Comparison of ENCODE assay signal across 27 cellular contexts in the genomic region with DNA sequence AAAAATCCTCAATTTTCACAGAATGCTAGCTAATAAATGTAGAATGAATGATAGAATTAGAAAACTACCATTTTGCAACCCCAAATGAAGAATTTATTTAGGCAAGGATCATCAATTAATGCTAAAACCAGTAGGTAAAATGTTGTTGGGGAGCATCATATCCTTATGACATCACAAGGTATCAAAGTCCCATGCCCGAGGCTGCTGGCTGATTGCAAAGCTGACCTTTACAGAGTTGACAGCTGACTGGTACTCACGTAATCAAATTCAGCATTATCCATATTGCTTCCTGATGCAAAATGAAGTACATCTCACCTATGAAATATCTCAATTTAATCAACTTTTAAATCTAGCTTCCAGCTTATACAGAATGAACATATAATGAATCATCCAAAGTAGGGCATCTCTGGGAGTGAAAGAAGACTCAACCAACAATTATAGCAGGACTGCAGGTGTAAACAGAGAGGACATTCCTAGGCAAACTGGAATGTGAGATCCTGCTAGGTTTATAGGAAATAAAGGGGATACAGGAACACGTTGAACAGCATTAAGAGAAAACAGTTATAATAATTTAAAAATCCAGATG. TPM values are rescaled to one million over a fixed set of nuclear protein-coding genes. Genes with fewer than 3 reads are reported as not detected.
"Had no signal": no experiment of that assay in that cellular context is flagged by ENCODE, and none has a peak within 500 bp of the region (broad histone marks: within the 10 kb centered on the region; RNA-seq: fewer than 3 reads in every experiment).

No MANE protein-coding gene starts in this region.

- ATAC-seq: left ventricle myocardium superior; stimulated activated memory B cell treated with anti-CD40 and anti-IgM and Interleukin-4, amounts not matched to agents 10 μg/mL and 1 μg/mL and 100 μg/mL, for 72 hours had no signal

- H3K9me3 Mint-ChIP-seq: immature natural killer cell; nephron; neural progenitor cell; stimulated activated naive CD8-positive, alpha-beta T cell treated with anti-CD3 and anti-CD28 coated beads, Interleukin-15, Interleukin-2, amounts not matched to agents 100 ng/mL and 50 ng/mL, for 24 hours had no signal

- H3K9me3 ChIP-seq: esophagus squamous epithelium, right lobe of liver, spleen, thoracic aorta, tibial nerve, upper lobe of left lung had no signal

- H3K27me3 ChIP-seq: esophagus squamous epithelium, neural progenitor cell, right lobe of liver, spleen, tibial nerve, upper lobe of left lung had no signal

- H3K36me3 Mint-ChIP-seq: immature natural killer cell; neural progenitor cell; stimulated activated memory B cell treated with anti-CD40 and anti-IgM and Interleukin-4, amounts not matched to agents 10 μg/mL and 1 μg/mL and 100 μg/mL, for 72 hours had no signal

- H3K27ac Mint-ChIP-seq: immature natural killer cell; memory B cell; naive B cell; nephron; neural progenitor cell; progenitor cell of endocrine pancreas; stimulated activated memory B cell treated with anti-CD40 and anti-IgM and Interleukin-4, amounts not matched to agents 10 μg/mL and 1 μg/mL and 100 μg/mL, for 72 hours; stimulated activated naive CD8-positive, alpha-beta T cell treated with anti-CD3 and anti-CD28 coated beads, Interleukin-15, Interleukin-2, amounts not matched to agents 100 ng/mL and 50 ng/mL, for 24 hours had no signal

- H3K4me1 ChIP-seq: neural progenitor cell, parathyroid adenoma, tibial nerve had no signal

- FAIRE-seq: colon, frontal cortex, urothelium cell line had no signal

- DNase-seq: dorsolateral prefrontal cortex; effector CD4-positive, alpha-beta T cell; erythroblast; esophagus squamous epithelium; hypothalamus; immature natural killer cell; left ventricle myocardium superior; naive B cell; right lobe of liver; spleen; stimulated activated CD4-positive, alpha-beta T cell treated with anti-CD3 and anti-CD28 coated beads, Interleukin-4, amount 100 ng/mL, for 4 hours; upper lobe of left lung had no signal

- H3K4me2 ChIP-seq: neural progenitor cell had no signal

- H3K79me2 ChIP-seq: parathyroid adenoma had no signal

- H3K4me3 Mint-ChIP-seq: immature natural killer cell; memory B cell; naive B cell; nephron; neural progenitor cell; stimulated activated memory B cell treated with anti-CD40 and anti-IgM and Interleukin-4, amounts not matched to agents 10 μg/mL and 1 μg/mL and 100 μg/mL, for 72 hours; stimulated activated naive CD8-positive, alpha-beta T cell treated with anti-CD3 and anti-CD28 coated beads, Interleukin-15, Interleukin-2, amounts not matched to agents 100 ng/mL and 50 ng/mL, for 24 hours had no signal

- H3K27me3 Mint-ChIP-seq: memory B cell; naive B cell; progenitor cell of endocrine pancreas; stimulated activated memory B cell treated with anti-CD40 and anti-IgM and Interleukin-4, amounts not matched to agents 10 μg/mL and 1 μg/mL and 100 μg/mL, for 72 hours had no signal

- H3K27ac ChIP-seq: dorsolateral prefrontal cortex, esophagus squamous epithelium, neural progenitor cell, parathyroid adenoma, spleen, thoracic aorta, tibial nerve, upper lobe of left lung had no signal

- H3K4me1 Mint-ChIP-seq: immature natural killer cell, nephron had no signal

- H2AFZ ChIP-seq: neural progenitor cell, parathyroid adenoma had no signal

- H3K9ac ChIP-seq: neural progenitor cell, parathyroid adenoma had no signal

- H3K36me3 ChIP-seq: esophagus squamous epithelium, neural progenitor cell, right lobe of liver, spleen, thoracic aorta, tibial nerve, upper lobe of left lung had no signal

- H3K4me3 ChIP-seq: dorsolateral prefrontal cortex, esophagus squamous epithelium, lung, neural progenitor cell, right lobe of liver, spleen, thoracic aorta, tibial nerve, upper lobe of left lung had no signal

RNA-seq across cellular contexts. Expression of a gene that starts 22.7 kb away (rescaled TPM):
- total RNA-seq: cerebellum, esophagus squamous epithelium, frontal cortex, left ventricle myocardium superior, lung, osteoblast, progenitor cell of endocrine pancreas, right lobe of liver, thoracic aorta, tibial nerve, upper lobe of left lung had no signal
- polyA plus RNA-seq: lung had no signal
